1 cellular context compared by ENCODE assay signal in genomic region chr4:70993181-70994068, GRCh38.
TF ChIP-seq lines count a peak whose summit lies in the region.

DCK (plus strand) TSS chr4:70993649; CDS start chr4:70993836, 187 bp downstream.

TF ChIP-seq in HepG2, 621 proteins besides CTCF, POLR2A, EP300 and RAD21 (continued from another document and continues in another):
- TF ChIP-seq, protein P1, sequence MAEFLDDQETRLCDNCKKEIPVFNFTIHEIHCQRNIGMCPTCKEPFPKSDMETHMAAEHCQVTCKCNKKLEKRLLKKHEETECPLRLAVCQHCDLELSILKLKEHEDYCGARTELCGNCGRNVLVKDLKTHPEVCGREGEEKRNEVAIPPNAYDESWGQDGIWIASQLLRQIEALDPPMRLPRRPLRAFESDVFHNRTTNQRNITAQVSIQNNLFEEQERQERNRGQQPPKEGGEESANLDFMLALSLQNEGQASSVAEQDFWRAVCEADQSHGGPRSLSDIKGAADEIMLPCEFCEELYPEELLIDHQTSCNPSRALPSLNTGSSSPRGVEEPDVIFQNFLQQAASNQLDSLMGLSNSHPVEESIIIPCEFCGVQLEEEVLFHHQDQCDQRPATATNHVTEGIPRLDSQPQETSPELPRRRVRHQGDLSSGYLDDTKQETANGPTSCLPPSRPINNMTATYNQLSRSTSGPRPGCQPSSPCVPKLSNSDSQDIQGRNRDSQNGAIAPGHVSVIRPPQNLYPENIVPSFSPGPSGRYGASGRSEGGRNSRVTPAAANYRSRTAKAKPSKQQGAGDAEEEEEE (CRISPR knock-in tag; IDR thresholded peaks at IDR 0.05; ENCODE audit: borderline replicate concordance): no peak
- TF ChIP-seq RORA (CRISPR knock-in tag; IDR thresholded peaks at IDR 0.05) (no peak), THAP9 (CRISPR knock-in tag; IDR thresholded peaks at IDR 0.05; ENCODE audit: borderline replicate concordance) (peak; percentile 35; the same call in 1 of the 2 replicates), RARG (CRISPR knock-in tag; IDR thresholded peaks at IDR 0.05; ENCODE audit: low read depth) (0 out of 2 replicates have a peak, but pooled peaks have one; percentile 34), ATAD3A (CRISPR knock-in tag; IDR thresholded peaks at IDR 0.05) (0 out of 2 replicates have a peak, but pooled peaks have one; percentile 18), KDM5A (IDR thresholded peaks at IDR 0.05; ENCODE audit: borderline replicate concordance, low read length) (peak; percentile 71), ZNF451 (CRISPR knock-in tag; IDR thresholded peaks at IDR 0.05) (no peak; the same call in 1 of the 2 replicates), YEATS2 (CRISPR knock-in tag; IDR thresholded peaks at IDR 0.05; ENCODE audit: borderline replicate concordance) (peak; percentile 73), ZNF850 (CRISPR knock-in tag; conservative IDR thresholded peaks at IDR 0.05) (no peak), ZNF546 (CRISPR knock-in tag; conservative IDR thresholded peaks at IDR 0.05) (0 out of 2 replicates have a peak, but pooled peaks have one; percentile 28), CAMTA2 (CRISPR knock-in tag; IDR thresholded peaks at IDR 0.05; ENCODE audit: borderline replicate concordance) (no peak), TFAP4 (IDR thresholded peaks at IDR 0.05; ENCODE audit: borderline replicate concordance, low read depth) (peak; percentile 77; the same call in 1 of the 2 replicates), TBX3 (IDR thresholded peaks at IDR 0.05; ENCODE audit: borderline replicate concordance) (peak; percentile 6; the same call in 1 of the 2 replicates), MXD4 (CRISPR knock-in tag; IDR thresholded peaks at IDR 0.05) (peak; percentile 80), ZNF234 (CRISPR knock-in tag; conservative IDR thresholded peaks at IDR 0.05) (peak; percentile 90; the same call in 1 of the 2 replicates), SIN3A (IDR thresholded peaks at IDR 0.05; ENCODE audit: borderline replicate concordance, low read depth, low read length) (peak; percentile 97), NFAT5 (CRISPR knock-in tag; IDR thresholded peaks at IDR 0.05) (no peak), ATF7-NPFF (CRISPR knock-in tag; IDR thresholded peaks at IDR 0.05; ENCODE audit: low read depth) (peak; percentile 93), HNF4G (IDR thresholded peaks at IDR 0.05; ENCODE audit: borderline replicate concordance, low read depth, low read length) (0 out of 2 replicates have a peak, but pooled peaks have one; percentile 8), HNF4G (CRISPR knock-in tag; IDR thresholded peaks at IDR 0.05; ENCODE audit: borderline replicate concordance, low read depth) (no peak), ZNF543 (CRISPR knock-in tag; IDR thresholded peaks at IDR 0.05) (0 out of 2 replicates have a peak, but pooled peaks have one; percentile 67), FOSL1 (CRISPR knock-in tag; IDR thresholded peaks at IDR 0.05; ENCODE audit: borderline replicate concordance) (no peak), ZNF101 (CRISPR knock-in tag; IDR thresholded peaks at IDR 0.05; ENCODE audit: borderline replicate concordance, low read depth) (no peak), KLF6 (CRISPR knock-in tag; IDR thresholded peaks at IDR 0.05) (peak; percentile 61), ZFY (CRISPR knock-in tag; IDR thresholded peaks at IDR 0.05) (peak; percentile 95), RFX5 (IDR thresholded peaks at IDR 0.05; ENCODE audit: low read depth, low read length) (no peak), PAX8 (CRISPR knock-in tag; IDR thresholded peaks at IDR 0.05; ENCODE audit: borderline replicate concordance) (0 out of 2 replicates have a peak, but pooled peaks have one; percentile 34), MBD4 (IDR thresholded peaks at IDR 0.05; ENCODE audit: borderline replicate concordance, low read length) (no peak), DDIT3 (CRISPR knock-in tag; IDR thresholded peaks at IDR 0.05) (no peak), ZFP82 (CRISPR knock-in tag; IDR thresholded peaks at IDR 0.05; ENCODE audit: borderline replicate concordance) (no peak), CREBL2 (CRISPR knock-in tag; IDR thresholded peaks at IDR 0.05; ENCODE audit: borderline replicate concordance) (no peak), SSRP1 (CRISPR knock-in tag; IDR thresholded peaks at IDR 0.05) (no peak), ELF1 (CRISPR knock-in tag; IDR thresholded peaks at IDR 0.05) (peak; percentile 67), LCORL (IDR thresholded peaks at IDR 0.05) (no peak), LCORL (CRISPR knock-in tag; IDR thresholded peaks at IDR 0.05) (no peak), NFYB (CRISPR knock-in tag; IDR thresholded peaks at IDR 0.05) (peak; percentile 40; the same call in 1 of the 2 replicates), RXRA (CRISPR knock-in tag; IDR thresholded peaks at IDR 0.05) (peak; percentile 91), ISX (CRISPR knock-in tag; conservative IDR thresholded peaks at IDR 0.05) (no peak), ZNF253 (CRISPR knock-in tag; IDR thresholded peaks at IDR 0.05; ENCODE audit: borderline replicate concordance) (no peak), REPIN1 (CRISPR knock-in tag; IDR thresholded peaks at IDR 0.05; ENCODE audit: borderline replicate concordance, low read depth) (no peak; the same call in none of the 2 replicates), THAP11 (CRISPR knock-in tag; IDR thresholded peaks at IDR 0.05) (peak; percentile 84), ZUFSP (CRISPR knock-in tag; IDR thresholded peaks at IDR 0.05; ENCODE audit: borderline replicate concordance) (no peak), NAIF1 (CRISPR knock-in tag; IDR thresholded peaks at IDR 0.05; ENCODE audit: borderline replicate concordance) (peak; percentile 80; the same call in 1 of the 2 replicates), ZKSCAN8 (CRISPR knock-in tag; IDR thresholded peaks at IDR 0.05; ENCODE audit: borderline replicate concordance) (no peak), ZSCAN29 (CRISPR knock-in tag; conservative IDR thresholded peaks at IDR 0.05) (peak; percentile 92), HOXD1 (CRISPR knock-in tag; IDR thresholded peaks at IDR 0.05) (peak; percentile 45; the same call in 1 of the 2 replicates), ZNF354B (CRISPR knock-in tag; IDR thresholded peaks at IDR 0.05) (no peak), ZBTB7B (CRISPR knock-in tag; IDR thresholded peaks at IDR 0.05) (peak; percentile 76), ZNF713 (CRISPR knock-in tag; IDR thresholded peaks at IDR 0.05) (no peak), KDM4B (CRISPR knock-in tag; IDR thresholded peaks at IDR 0.05) (no peak; the same call in 1 of the 2 replicates)
- TF ChIP-seq, protein P2, sequence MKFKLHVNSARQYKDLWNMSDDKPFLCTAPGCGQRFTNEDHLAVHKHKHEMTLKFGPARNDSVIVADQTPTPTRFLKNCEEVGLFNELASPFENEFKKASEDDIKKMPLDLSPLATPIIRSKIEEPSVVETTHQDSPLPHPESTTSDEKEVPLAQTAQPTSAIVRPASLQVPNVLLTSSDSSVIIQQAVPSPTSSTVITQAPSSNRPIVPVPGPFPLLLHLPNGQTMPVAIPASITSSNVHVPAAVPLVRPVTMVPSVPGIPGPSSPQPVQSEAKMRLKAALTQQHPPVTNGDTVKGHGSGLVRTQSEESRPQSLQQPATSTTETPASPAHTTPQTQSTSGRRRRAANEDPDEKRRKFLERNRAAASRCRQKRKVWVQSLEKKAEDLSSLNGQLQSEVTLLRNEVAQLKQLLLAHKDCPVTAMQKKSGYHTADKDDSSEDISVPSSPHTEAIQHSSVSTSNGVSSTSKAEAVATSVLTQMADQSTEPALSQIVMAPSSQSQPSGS (CRISPR knock-in tag; IDR thresholded peaks at IDR 0.05): peak; percentile 61; the same call in 1 of the 2 replicates
- TF ChIP-seq, protein P3, sequence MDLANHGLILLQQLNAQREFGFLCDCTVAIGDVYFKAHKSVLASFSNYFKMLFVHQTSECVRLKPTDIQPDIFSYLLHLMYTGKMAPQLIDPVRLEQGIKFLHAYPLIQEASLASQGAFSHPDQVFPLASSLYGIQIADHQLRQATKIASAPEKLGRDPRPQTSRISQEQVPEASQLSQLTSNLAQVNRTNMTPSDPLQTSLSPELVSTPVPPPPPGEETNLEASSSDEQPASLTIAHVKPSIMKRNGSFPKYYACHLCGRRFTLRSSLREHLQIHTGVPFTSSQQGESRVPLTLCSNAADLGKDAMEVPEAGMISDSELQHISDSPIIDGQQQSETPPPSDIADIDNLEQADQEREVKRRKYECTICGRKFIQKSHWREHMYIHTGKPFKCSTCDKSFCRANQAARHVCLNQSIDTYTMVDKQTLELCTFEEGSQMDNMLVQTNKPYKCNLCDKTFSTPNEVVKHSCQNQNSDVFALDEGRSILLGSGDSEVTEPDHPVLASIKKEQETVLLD (CRISPR knock-in tag; IDR thresholded peaks at IDR 0.05; ENCODE audit: low read depth): no peak
